15 cellular contexts compared by ENCODE assay signal in genomic region chr2:174331731-174332606, GRCh38. TPM values are rescaled to one million over a fixed set of nuclear protein-coding genes. Genes with fewer than 3 reads are reported as not detected.
DNase-seq lines count a peak whose midpoint lies in the region; ATAC-seq, FAIRE-seq and TF ChIP-seq lines count a peak whose summit lies in the region.
"Had no signal": no experiment of that assay in that cellular context is flagged by ENCODE, and none has a peak within 500 bp of the region (broad histone marks: within the 10 kb centered on the region; RNA-seq: fewer than 3 reads in every experiment).

No MANE protein-coding gene starts in this region.

- TF ChIP-seq CTCF in AG10803 (conservative IDR thresholded peaks at IDR 0.05; ENCODE audit: low read length): no peak
- TF ChIP-seq CTCF in H9 (conservative IDR thresholded peaks at IDR 0.05): no peak
- no peak for TF ChIP-seq CTCF in OCI-LY7 (conservative IDR thresholded peaks at IDR 0.05; ENCODE audit: low read length)

- no peak overlapping the region for H4K5ac ChIP-seq in H9 (ENCODE audit: insufficient read length, low read depth, low read length)

- CTCF ChIA-PET in OCI-LY7 (lab: Charles Lee; ENCODE audit: unreplicated experiment): no interaction called here

- no peak overlapping the region for H2BK5ac ChIP-seq in H9 (ENCODE audit: insufficient read length, low read length)

- no peak overlapping the region for H2BK20ac ChIP-seq in H9 (ENCODE audit: low read depth, low read length, poor library complexity, severe bottlenecking)

- no peak overlapping the region for H2AK5ac ChIP-seq in H9 (ENCODE audit: insufficient read length, low read length)

- no peak overlapping the region for H2BK15ac ChIP-seq in H9 (ENCODE audit: low read depth, low read length)

- TF ChIP-seq POLR2A in GM12892 (IDR thresholded peaks at IDR 0.05; ENCODE audit: low read depth, low read length): no peak

- no peaks in the 10 kb centered on the region for H3K79me1 ChIP-seq in H9 (ENCODE audit: insufficient read depth, low read depth, low read length, poor library complexity, severe bottlenecking)

- ATAC-seq in GM21786 (IDR thresholded peaks at IDR 0.05; ENCODE audit: unreplicated experiment) (no peak), HG02623 (IDR thresholded peaks at IDR 0.05; ENCODE audit: unreplicated experiment) (no peak)
- ATAC-seq: activated CD4-positive, CD25-positive, alpha-beta regulatory T cell treated with anti-CD3 and anti-CD28 coated beads, Interleukin-2, amount 50 U/mL, for 24 hours; left colon; psoas muscle had no signal

- FAIRE-seq in GM12892 (lab: Jason Lieb, UNC): no peak

- H3K23ac ChIP-seq in H9 (ENCODE audit: insufficient read length, low read depth, low read length): no peak overlapping the region

- peaks cover 0 to 3% (median 0%) of the 10 kb centered on the region in 3 experiments; a peak in 2 of 7 replicates for H3K36me3 Mint-ChIP-seq in H9 (ENCODE audit: insufficient read depth in 1 of 3, low read depth in 3 of 3)

- H3T11ph ChIP-seq in H9 (ENCODE audit: low read length): no peak overlapping the region

- H3K27ac Mint-ChIP-seq in H9: no peak overlapping the region

- H4K20me1 ChIP-seq in H9 (ENCODE audit: control insufficient read depth, insufficient read depth, insufficient read length) (no peaks in the 10 kb centered on the region), OCI-LY7 (ENCODE audit: insufficient read depth, low read length) (no peaks in the 10 kb centered on the region)

- H3K9me3 Mint-ChIP-seq in H9: peaks cover under 1 to 13% of the 10 kb centered on the region in 2 experiments; a peak in 2 of 5 replicates

- peaks cover 87% of the 10 kb centered on the region for H3K27me3 ChIP-seq in H9 (ENCODE audit: insufficient read depth, low read length)

- H3K79me2 ChIP-seq in H9 (ENCODE audit: insufficient read depth, low read length) (no peaks in the 10 kb centered on the region), OCI-LY7 (ENCODE audit: insufficient read depth, low read depth, low read length) (no peaks in the 10 kb centered on the region)

- no TSS peak for BruUV-seq in OCI-LY7 (replicated peaks; lab: Mats Ljungman, UMichigan)

- peak overlapping the region; percentile 30 for H3K4me3 ChIP-seq in AG10803 (ENCODE audit: low read length)
- H3K4me3 ChIP-seq in OCI-LY7 (ENCODE audit: low read depth, low read length, poor library complexity, severe bottlenecking): peak overlapping the region; percentile 15
- H3K4me3 ChIP-seq: psoas muscle had no signal

- H3K36me3 ChIP-seq in OCI-LY7 (ENCODE audit: insufficient read depth, low read length): no peaks in the 10 kb centered on the region

- no peak overlapping the region for H4K91ac ChIP-seq in H9 (ENCODE audit: insufficient read length, low read depth, low read length)

- peaks cover 55 to 65% of the 10 kb centered on the region in 2 experiments for H3K4me1 Mint-ChIP-seq in H9

- H3K27ac ChIP-seq in H9 (ENCODE audit: insufficient read length, low read depth, low read length): no peak overlapping the region
- no peak overlapping the region for H3K27ac ChIP-seq in OCI-LY7 (ENCODE audit: low read depth, low read length, poor library complexity, severe bottlenecking)
- H3K27ac ChIP-seq: HL-60, psoas muscle had no signal

- no peak overlapping the region for H2BK120ac ChIP-seq in H9 (ENCODE audit: low read depth, low read length, poor library complexity, severe bottlenecking)

- H3K14ac ChIP-seq in H9 (ENCODE audit: insufficient read depth, low read length): no peak overlapping the region

- WGBS in H9 (ENCODE audit: extremely low coverage, insufficient read length, low lambda C conversion rate): no CpG with 5 or more reads among the region's 27 CpGs

- H3K9me2 ChIP-seq in OCI-LY7 (ENCODE audit: insufficient read depth, low read length): no peaks in the 10 kb centered on the region

- DNase-seq in AG10803 (ENCODE audit: low read depth) (no peak), H9 (peak; percentile 57), OCI-LY7 (ENCODE audit: low spot score) (no peak), islet precursor cell (peak; percentile 59), SKM-1 (lab: John Stamatoyannopoulos, UW; ENCODE audit: unreplicated experiment) (no peak), GM12892 (ENCODE audit: insufficient read length) (no peak)
- DNase-seq: activated effector memory CD4-positive, alpha-beta T cell treated with anti-CD3 and anti-CD28 coated beads, Interleukin-2, amount 50 U/mL, for 16 hours; left colon; NCI-H187; psoas muscle had no signal

- H3K9me3 ChIP-seq in H9 (ENCODE audit: control insufficient read depth, low read depth, low read length) (no peaks in the 10 kb centered on the region), OCI-LY7 (ENCODE audit: low read length) (no peaks in the 10 kb centered on the region)
- H3K9me3 ChIP-seq: psoas muscle had no signal

- peaks cover 22% of the 10 kb centered on the region for H3K23me2 ChIP-seq in H9 (ENCODE audit: insufficient read length, low read depth, low read length, poor library complexity, severe bottlenecking)

- H3K56ac ChIP-seq in H9 (ENCODE audit: insufficient read length, low read depth, low read length): no peak overlapping the region

- no peak overlapping the region for H2BK12ac ChIP-seq in H9 (ENCODE audit: insufficient read length, low read depth, low read length)

- intact Hi-C loops in OCI-LY7 (cut with micrococcal nuclease; ENCODE audit: unreplicated experiment): no loop called here

- H2AFZ ChIP-seq in H9 (ENCODE audit: low read length): no peak overlapping the region
- 0 out of 2 replicates have a peak overlapping the region, but pooled peaks have one; percentile 7 for H2AFZ ChIP-seq in OCI-LY7 (ENCODE audit: low read length)

- H3K4me3 Mint-ChIP-seq in H9: peak overlapping the region; percentile 34 to 76; a peak in 4 of 5 replicates

- no peak overlapping the region for H3K4ac ChIP-seq in H9 (ENCODE audit: low read depth, low read length)

- H4K8ac ChIP-seq in H9 (replicated peaks; ENCODE audit: insufficient read length, low read depth, low read length): no peak overlapping the region

- POLR2A ChIA-PET in OCI-LY7 (lab: Charles Lee): interaction anchor here (0.6 kb wide), 1 partner anchor 81 kb away, joined by 3 read pairs; no protein-coding TSS in a partner anchor

- H3K27me3 Mint-ChIP-seq in H9 (ENCODE audit: low read depth): peaks cover 98% of the 10 kb centered on the region

- H3K4me2 ChIP-seq in H9 (ENCODE audit: insufficient read depth, insufficient read length, low read length) (peak overlapping the region; percentile 60), OCI-LY7 (ENCODE audit: low read length) (peak overlapping the region; percentile 49; the same call in 1 of the 2 replicates)

- H3K4me1 ChIP-seq in H9 (ENCODE audit: insufficient read depth, low read length) (peaks cover 3% of the 10 kb centered on the region; the same call in 1 of the 2 replicates), OCI-LY7 (ENCODE audit: insufficient read depth, low read length, poor library complexity, severe bottlenecking) (peaks cover 7% of the 10 kb centered on the region)

- H3K9ac ChIP-seq in H9 (ENCODE audit: extremely low read depth, insufficient read length, low read length): no peak overlapping the region

- no peak overlapping the region for H3K18ac ChIP-seq in H9 (ENCODE audit: insufficient read length, low read depth, low read length)

RNA-seq across cellular contexts. Expression of gene SP9, which starts 2.8 kb away (rescaled TPM):
- total RNA-seq in H9 (2021) (not detected in 2 replicates), OCI-LY7 (2022) (not detected in 2 replicates)
- not detected in 2 replicates for total RNA-seq in OCI-LY7 (2014; rRNA removed; shearing (Covaris generic))
- not detected for polyA plus RNA-seq in GM12892 (2012; ENCODE audit: missing spikeins)
- total RNA-seq: chondrocyte, left colon had no signal

Comparison
In these comparisons a context has a peak if more than half of its experiments do, and no peak if none do; other contexts are left out.
1. DNase-seq: peak in H9 (single experiment) and islet precursor cell (single experiment); none in AG10803 (single experiment), OCI-LY7 (single experiment), SKM-1 (single experiment) and GM12892 (single experiment).